ENCODE assay signal across 1 cellular context in the genomic region with DNA sequence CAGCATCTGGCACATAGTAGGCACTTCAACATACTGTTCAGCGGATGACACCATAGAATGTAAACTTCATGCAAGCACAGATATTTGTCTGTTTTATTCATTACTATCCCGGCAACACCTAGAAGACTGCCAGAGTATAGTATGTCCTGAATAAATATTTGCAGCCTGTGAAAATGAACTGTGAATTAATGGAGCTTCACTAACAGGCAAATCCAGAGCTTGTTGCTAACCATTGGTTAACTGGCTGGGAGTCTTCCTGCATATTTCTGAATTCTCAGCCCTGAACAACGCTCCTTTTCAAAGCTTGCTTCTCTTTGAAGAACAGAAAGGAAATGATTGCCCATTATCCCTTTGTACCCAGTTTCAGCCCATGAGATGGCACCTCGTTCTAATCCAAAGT.
TF ChIP-seq lines count a peak whose summit lies in the region.

No MANE protein-coding gene starts in this region.

TF ChIP-seq in A549, 52 proteins besides CTCF, POLR2A, EP300 and RAD21 (continued from another document):
- TF ChIP-seq HES2 (IDR thresholded peaks at IDR 0.05), result no peak
TF ChIP-seq in A549: peak in this region for 0.
